ENCODE assay signal across 26 cellular contexts in genomic region chr15:68158046-68158628, GRCh38. TPM values are rescaled to one million over a fixed set of nuclear protein-coding genes. Genes with fewer than 3 reads are reported as not detected.
A peak's percentile ranks its signal among the peaks of the same experiment; 100 is the strongest.
DNase-seq lines count a peak whose midpoint lies in the region; ATAC-seq, FAIRE-seq and TF ChIP-seq lines count a peak whose summit lies in the region.
"Had no signal": no experiment of that assay in that cellular context is flagged by ENCODE, and none has a peak within 500 bp of the region (broad histone marks: within the 10 kb centered on the region; RNA-seq: fewer than 3 reads in every experiment).

No MANE protein-coding gene starts in this region.

- intact Hi-C loops in ascending aorta (cut with DNase I) = loop anchor here (5.0 kb wide), 2 partner anchors 54 to 101 kb away; no protein-coding TSS in a partner anchor
- intact Hi-C loops in pancreas (cut with DNase I) = loop anchor here in 2 of 3 donors (5.0 to 10.0 kb wide), 2 partner anchors 293 to 296 kb away; no protein-coding TSS in a partner anchor

- H3K9me3 ChIP-seq in ascending aorta (no peaks in the 10 kb centered on the region), pancreas (no peaks in the 10 kb centered on the region)
- H3K9me3 ChIP-seq: BE2C, Peyer's patch, prostate gland had no signal

- ATAC-seq in pancreas = peak; percentile 9 to 59 (median 24)
- ATAC-seq: stimulated activated naive CD8-positive, alpha-beta T cell treated with anti-CD3 and anti-CD28 coated beads, Interleukin-15, amount 100 ng/mL, for 72 hours had no signal

- H3K27me3 ChIP-seq in ascending aorta = no peaks in the 10 kb centered on the region
- no peaks in the 10 kb centered on the region for H3K27me3 ChIP-seq in pancreas
- H3K27me3 ChIP-seq: BE2C, Peyer's patch had no signal

- H3K36me3 ChIP-seq in ascending aorta = peaks cover 10 to 14% of the 10 kb centered on the region in 2 donors
- H3K36me3 ChIP-seq in pancreas = peaks cover 0 to 24% (median 4%) of the 10 kb centered on the region in 3 donors

- H3K4me3 ChIP-seq in ascending aorta (no peak overlapping the region), pancreas (no peak overlapping the region)
- H3K4me3 ChIP-seq: Peyer's patch, prostate gland had no signal

- peak; percentile 45 for DNase-seq in EH (ENCODE audit: low read depth)
- no peak for DNase-seq in ascending aorta (ENCODE audit: low spot score in 2 of 2)
- peak; percentile 29 for DNase-seq in fibroblast of peridontal ligament (ENCODE audit: extremely low read depth)
- DNase-seq in pancreas = no peak
- no peak for DNase-seq in GM13976 (ENCODE audit: low spot score)
- no peak for DNase-seq in SIG-M5 treated with dmso at 0.1 percent for 504 hours (lab: John Stamatoyannopoulos, UW; ENCODE audit: unreplicated experiment)
- DNase-seq in activated CD4-positive, alpha-beta T cell treated with anti-CD3 and anti-CD28 coated beads for 4 hours = no peak
- DNase-seq in NCI-H510A treated with DMSO at 0.1 percent for 48 hours (lab: John Stamatoyannopoulos, UW) = no peak
- DNase-seq: activated CD4-positive, alpha-beta T cell treated with anti-CD3 and anti-CD28 coated beads, Interleukin-2, amount 50 U/mL, for 48 hours; activated CD4-positive, CD25-positive, alpha-beta regulatory T cell; activated naive CD4-positive, alpha-beta T cell treated with anti-CD3 and anti-CD28 coated beads for 36 hours; BE2C; CD8-positive, alpha-beta memory T cell; central memory CD4-positive, alpha-beta T cell; DMS 273 treated with DMSO at 0.1 percent for 48 hours; naive B cell; NCI-H1105; NCI-H187 treated with DMSO at 0.1 percent for 48 hours; NCI-H526 treated with DMSO at 0.1 percent for 48 hours; Peyer's patch; SHP77 treated with DMSO at 0.1 percent for 48 hours; small intestine; stimulated activated naive CD8-positive, alpha-beta T cell treated with anti-CD3 and anti-CD28 coated beads, Interleukin-15, amount 100 ng/mL, for 72 hours had no signal

- peak overlapping the region; percentile 54 to 63 for H3K27ac ChIP-seq in ascending aorta
- H3K27ac ChIP-seq in pancreas = no peak overlapping the region
- H3K27ac ChIP-seq: Peyer's patch, prostate gland had no signal

- WGBS in pancreas, 2 donors = 18 to 25% methylated on average over 3 of the region's 3 CpGs

- TF ChIP-seq CTCF in ascending aorta (IDR thresholded peaks at IDR 0.05) (no peak), pancreas (IDR thresholded peaks at IDR 0.05) (no peak), GM13976 (IDR thresholded peaks at IDR 0.05; ENCODE audit: borderline replicate concordance, control extremely low read depth, extremely low read depth, insufficient read depth, missing control alignments) (no peak)

- H3K4me1 ChIP-seq in ascending aorta (peaks cover 0 to 18% of the 10 kb centered on the region in 2 donors), pancreas (peaks cover 0 to 4% (median 0%) of the 10 kb centered on the region in 3 donors)
- H3K4me1 ChIP-seq: BE2C, prostate gland had no signal

- in situ Hi-C loops in GM13976 (cut with MboI; ENCODE audit: low sequenced_read_pairs, unreplicated experiment) = loop anchor here (25.0 kb wide), 1 partner anchor 296 kb away; no protein-coding TSS in a partner anchor

- FAIRE-seq in pancreas (lab: Jason Lieb, UNC) = no peak
- FAIRE-seq: endothelial cell of umbilical vein, H1, small intestine had no signal

RNA-seq across cellular contexts. Expression of gene CALML4, which starts 47.0 kb away (rescaled TPM):
- total RNA-seq in ascending aorta (0.85 TPM), pancreas (1 to 10 TPM; 1.5 to 6.9 (median 4.4) TPM)
- 10 to 100 TPM; 12.9 to 31.4 TPM for polyA plus RNA-seq in pancreas

Comparison
In these comparisons a context has a peak if more than half of its experiments do, and no peak if none do; other contexts are left out.
1. DNase-seq: peak in EH (single experiment) and fibroblast of peridontal ligament (single experiment); none in ascending aorta (0 of 2), pancreas (0 of 6), GM13976 (single experiment), SIG-M5 treated with dmso at 0.1 percent for 504 hours (single experiment), activated CD4-positive, alpha-beta T cell treated with anti-CD3 and anti-CD28 coated beads for 4 hours (0 of 2) and NCI-H510A treated with DMSO at 0.1 percent for 48 hours (single experiment).
2. H3K27ac ChIP-seq: peak in ascending aorta (2 of 2); none in pancreas (0 of 4).